ENCODE assay signal across 23 cellular contexts in genomic region chr4:15130441-15130840, GRCh38.
A peak's percentile ranks its signal among the peaks of the same experiment; 100 is the strongest.
DNase-seq lines count a peak whose midpoint lies in the region; ATAC-seq and TF ChIP-seq lines count a peak whose summit lies in the region.
"Had no signal": no experiment of that assay in that cellular context is flagged by ENCODE, and none has a peak within 500 bp of the region (broad histone marks: within the 10 kb centered on the region; RNA-seq: fewer than 3 reads in every experiment).

No MANE protein-coding gene starts in this region.

- intact Hi-C loops in posterior cingulate gyrus (cut with DNase I): no loop called here
- intact Hi-C loops in Right ventricle myocardium superior (cut with DNase I): no loop called here

- ATAC-seq in GM21786 (IDR thresholded peaks at IDR 0.05; ENCODE audit: unreplicated experiment): no peak
- no peak for ATAC-seq in HG03039 (IDR thresholded peaks at IDR 0.05; ENCODE audit: unreplicated experiment)
- no peak for ATAC-seq in Right ventricle myocardium superior (ENCODE audit: poor library complexity)
- ATAC-seq: left ventricle myocardium superior, mucosa of descending colon had no signal

- H3K9me3 Mint-ChIP-seq in brain: peaks cover 2 to 12% (median 4%) of the 10 kb centered on the region in 5 experiments

- H3K36me3 Mint-ChIP-seq in brain: no peaks in the 10 kb centered on the region

- H3K27ac Mint-ChIP-seq in brain: peak overlapping the region in 3 of 5 experiments; percentile 55 to 84 (median 68)
- H3K27ac Mint-ChIP-seq: activated naive CD8-positive, alpha-beta T cell; activated T-helper 2 cell treated with anti-CD3 and anti-CD28 coated beads, Interferon-gamma antibody, Interleukin-2, Interleukin-4, amounts not matched to agents 10 μg/mL and 5 μg/mL and 100 μg/mL, durations not matched to agents 14 hours and 24 hours and 36 hours had no signal

- H3K4me3 Mint-ChIP-seq in brain: peak overlapping the region in 1 of 5 experiments; percentile 14
- H3K4me3 Mint-ChIP-seq: activated naive CD8-positive, alpha-beta T cell; neural crest cell had no signal

- peak in 12 of 14 donors; percentile 8 to 86 (median 48) for DNase-seq in C1 segment of cervical spinal cord (lab: John Stamatoyannopoulos, UW)
- DNase-seq in kidney tubule cell (ENCODE audit: low spot score): peak; percentile 52
- DNase-seq in posterior cingulate gyrus: peak in 9 of 10 donors; percentile 35 to 91 (median 53)
- DNase-seq in DMS 273 (lab: John Stamatoyannopoulos, UW; ENCODE audit: unreplicated experiment): no peak
- DNase-seq in Right ventricle myocardium superior: no peak
- DNase-seq: activated CD8-positive, alpha-beta memory T cell treated with anti-CD3 and anti-CD28 coated beads, Interleukin-2, amount 50 U/mL, for 4 hours; Calu3; EL; GOT3; left ventricle myocardium superior; mucosa of descending colon; NCI-H1436 treated with DMSO at 0.1 percent for 48 hours; NCI-H526 treated with DMSO at 0.1 percent for 48 hours; retina; stimulated activated CD4-positive, alpha-beta T cell treated with anti-CD3 and anti-CD28 coated beads, Interleukin-4, amount 100 ng/mL, for 24 hours; stimulated activated naive CD4-positive, alpha-beta T cell treated with Interleukin-2 at 50 U/mL for 16 hours; upper lobe of left lung had no signal

- no peak for TF ChIP-seq CTCF in brain (conservative IDR thresholded peaks at IDR 0.05)

- H3K4me1 Mint-ChIP-seq in brain: peaks cover 8% of the 10 kb centered on the region

- no peaks in the 10 kb centered on the region for H3K27me3 Mint-ChIP-seq in brain

Comparison
In these comparisons a context has a peak if more than half of its experiments do, and no peak if none do; other contexts are left out.
1. DNase-seq: peak in C1 segment of cervical spinal cord (12 of 14), kidney tubule cell (single experiment) and posterior cingulate gyrus (9 of 10); none in DMS 273 (single experiment) and Right ventricle myocardium superior (single experiment).